In the genomic region with DNA sequence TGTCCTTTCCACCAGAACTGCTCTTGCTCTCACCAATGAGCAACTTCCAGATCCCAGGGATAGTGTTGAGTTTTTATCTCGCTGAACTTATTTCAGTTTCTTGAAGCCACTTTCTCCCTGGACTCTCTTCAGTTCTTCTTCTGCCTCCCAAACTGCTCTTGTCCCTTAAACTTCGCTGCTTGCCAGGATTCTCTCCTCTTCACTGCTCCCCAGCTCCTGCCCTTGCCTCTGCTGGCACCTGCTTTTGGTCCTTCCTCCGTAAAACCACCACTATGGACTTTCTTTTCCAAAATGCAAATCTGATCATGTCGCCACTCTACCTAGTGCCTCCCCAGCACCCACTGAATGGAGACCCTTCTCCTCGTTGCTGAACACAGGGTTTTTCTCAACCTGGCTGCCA, we compare ENCODE assay signal across 31 cellular contexts.
"Had no signal": no experiment of that assay in that cellular context is flagged by ENCODE, and none has a peak within 500 bp of the region (broad histone marks: within the 10 kb centered on the region; RNA-seq: fewer than 3 reads in every experiment).

No MANE protein-coding gene starts in this region.

- H3K27ac Mint-ChIP-seq: activated CD4-positive, alpha-beta T cell treated with anti-CD3 and anti-CD28 coated beads for 36 hours; activated CD8-positive, alpha-beta T cell treated with anti-CD3 and anti-CD28 coated beads for 36 hours; activated naive CD8-positive, alpha-beta T cell; activated T-helper 17 cell treated with anti-CD3 and anti-CD28 coated beads, Interleukin-2, amount 50 U/mL, for 72 hours; effector memory CD8-positive, alpha-beta T cell had no signal

- H3K4me3 ChIP-seq: esophagus muscularis mucosa, gastrocnemius medialis had no signal

- DNase-seq: activated CD4-positive, alpha-beta T cell treated with anti-CD3 and anti-CD28 coated beads for 36 hours; activated CD4-positive, alpha-beta T cell treated with anti-CD3 and anti-CD28 coated beads, Interleukin-2, amount 50 U/mL, for 1 hour; activated CD4-positive, alpha-beta T cell treated with anti-CD3 and anti-CD28 coated beads, Interleukin-2, amount 50 U/mL, for 48 hours; activated CD4-positive, CD25-positive, alpha-beta regulatory T cell; activated CD4-positive, CD25-positive, alpha-beta regulatory T cell treated with anti-CD3 and anti-CD28 coated beads, Interleukin-2, amount 50 U/mL, for 72 hours; activated CD8-positive, alpha-beta memory T cell treated with anti-CD3 and anti-CD28 coated beads for 24 hours; activated CD8-positive, alpha-beta T cell treated with anti-CD3 and anti-CD28 coated beads for 36 hours; activated effector memory CD4-positive, alpha-beta T cell treated with Interleukin-2 at 50 U/mL for 16 hours; activated gamma-delta T cell treated with Interleukin-2 at 50 U/mL for 16 hours; activated naive CD4-positive, alpha-beta T cell treated with anti-CD3 and anti-CD28 coated beads, Interleukin-2, amount 50 U/mL, for 16 hours; activated naive CD4-positive, alpha-beta T cell treated with Interleukin-2 at 50 U/mL for 16 hours; activated T-cell treated with anti-CD3 and anti-CD28 coated beads, Interleukin-2, amount 50 U/mL, for 4 hours; amniotic stem cell; anterior cingulate cortex; brain microvascular endothelial cell; cortex of kidney; dermis blood vessel endothelial cell; effector CD4-positive, alpha-beta T cell; effector memory CD8-positive, alpha-beta T cell; erythroblast; foreskin keratinocyte; gastrocnemius medialis; glutamatergic neuron; T-helper 2 cell had no signal

- H3K27me3 ChIP-seq: brain microvascular endothelial cell, esophagus muscularis mucosa, foreskin keratinocyte, gastrocnemius medialis had no signal

- ATAC-seq: activated CD4-positive, alpha-beta T cell treated with anti-CD3 and anti-CD28 coated beads for 36 hours; activated CD8-positive, alpha-beta T cell treated with anti-CD3 and anti-CD28 coated beads for 36 hours; activated T-cell treated with anti-CD3 and anti-CD28 coated beads, Interleukin-2, amount 50 U/mL, for 4 hours; activated T-helper 17 cell treated with anti-CD3 and anti-CD28 coated beads, Interleukin-2, amount 50 U/mL, for 72 hours; effector memory CD8-positive, alpha-beta T cell; foreskin keratinocyte; gastrocnemius medialis had no signal

- H3K9me3 ChIP-seq: esophagus muscularis mucosa, gastrocnemius medialis had no signal

- H3K4me1 ChIP-seq: foreskin keratinocyte had no signal

- FAIRE-seq: astrocyte, bronchial epithelial cell, colon had no signal

- H3K4me1 Mint-ChIP-seq: activated CD4-positive, alpha-beta T cell treated with anti-CD3 and anti-CD28 coated beads for 36 hours; activated T-helper 17 cell treated with anti-CD3 and anti-CD28 coated beads, Interleukin-2, amount 50 U/mL, for 72 hours; central memory CD8-positive, alpha-beta T cell had no signal

- H3K9me3 Mint-ChIP-seq: activated CD8-positive, alpha-beta T cell treated with anti-CD3 and anti-CD28 coated beads for 36 hours; activated T-cell treated with anti-CD3 and anti-CD28 coated beads, Interleukin-2, amount 50 U/mL, for 4 hours; activated T-helper 17 cell treated with anti-CD3 and anti-CD28 coated beads, Interleukin-2, amount 50 U/mL, for 72 hours; central memory CD8-positive, alpha-beta T cell; effector memory CD8-positive, alpha-beta T cell had no signal

- H3K27ac ChIP-seq: brain microvascular endothelial cell, esophagus muscularis mucosa, foreskin keratinocyte, gastrocnemius medialis had no signal

- H3K36me3 ChIP-seq: brain microvascular endothelial cell, esophagus muscularis mucosa, gastrocnemius medialis had no signal

- H3K4me3 Mint-ChIP-seq: activated CD4-positive, alpha-beta T cell treated with anti-CD3 and anti-CD28 coated beads for 36 hours; activated CD8-positive, alpha-beta T cell treated with anti-CD3 and anti-CD28 coated beads for 36 hours; activated naive CD8-positive, alpha-beta T cell; activated T-cell treated with anti-CD3 and anti-CD28 coated beads, Interleukin-2, amount 50 U/mL, for 4 hours; activated T-helper 17 cell treated with anti-CD3 and anti-CD28 coated beads, Interleukin-2, amount 50 U/mL, for 72 hours; central memory CD8-positive, alpha-beta T cell; effector memory CD8-positive, alpha-beta T cell had no signal
